ENCODE assay signal across 8 cellular contexts in genomic region chr1:209827384-209828261, GRCh38. TPM values are rescaled to one million over a fixed set of nuclear protein-coding genes. Genes with fewer than 3 reads are reported as not detected.
DNase-seq lines count a peak whose midpoint lies in the region; ATAC-seq and TF ChIP-seq lines count a peak whose summit lies in the region.

Gene UTP25, plus strand, starts transcription at chr1:209827972. Its CDS starts 92 bp downstream, at chr1:209828064.

- peak within 1 kb of the TSS; percentile 90 to 93 for H3K27ac Mint-ChIP-seq in effector memory CD8-positive, alpha-beta T cell
- H3K27ac Mint-ChIP-seq in memory B cell, result peak within 1 kb of the TSS; percentile 91

- DNase-seq in COR-L47 (lab: John Stamatoyannopoulos, UW), result peak; percentile 97
- DNase-seq in GM20000 (ENCODE audit: low spot score), result peak; percentile 85
- DNase-seq in HT-29 (ENCODE audit: low spot score), result peak; percentile 97
- peak; percentile 85 for DNase-seq in NK-92 treated with Interleukin-12 subunit alpha and Interleukin-12 subunit beta, amount 100 ng/mL, for 24 hours (lab: John Stamatoyannopoulos, UW)
- DNase-seq in activated CD8-positive, alpha-beta memory T cell treated with anti-CD3 and anti-CD28 coated beads for 24 hours, result peak; percentile 97
- DNase-seq in effector memory CD8-positive, alpha-beta T cell, result peak; percentile 92 to 98 (median 92)
- DNase-seq in memory B cell (ENCODE audit: low spot score in 2 of 2), result peak; percentile 87 to 97
- DNase-seq in stimulated activated CD8-positive, alpha-beta memory T cell treated with anti-CD3 and anti-CD28 coated beads, Interleukin-12 subunit alpha, Interleukin-12 subunit beta, amount 100 ng/mL, for 24 hours (ENCODE audit: extremely low read depth), result peak; percentile 76

- H3K27me3 Mint-ChIP-seq in effector memory CD8-positive, alpha-beta T cell, result peaks cover 5 to 7% of the 10 kb centered on the region in 2 donors
- H3K27me3 Mint-ChIP-seq in memory B cell, result peaks cover 4% of the 10 kb centered on the region

- H3K9me3 Mint-ChIP-seq in effector memory CD8-positive, alpha-beta T cell, result no peaks in the 10 kb centered on the region
- H3K9me3 Mint-ChIP-seq in memory B cell, result no peaks in the 10 kb centered on the region

- peaks cover 23 to 35% of the 10 kb centered on the region in 2 donors for H3K4me1 Mint-ChIP-seq in effector memory CD8-positive, alpha-beta T cell (ENCODE audit: low read depth in 2 of 2)
- peaks cover 18% of the 10 kb centered on the region for H3K4me1 Mint-ChIP-seq in memory B cell

- peak; percentile 86 for ATAC-seq in effector memory CD8-positive, alpha-beta T cell (replicated peaks)
- peak; percentile 84 for ATAC-seq in memory B cell (ENCODE audit: low read depth)

- H3K36me3 Mint-ChIP-seq in effector memory CD8-positive, alpha-beta T cell (ENCODE audit: insufficient read depth), result peaks cover 24% of the 10 kb centered on the region
- H3K36me3 Mint-ChIP-seq in memory B cell, result peaks cover 11% of the 10 kb centered on the region

- peak within 1 kb of the TSS; percentile 74 to 87 for H3K4me3 Mint-ChIP-seq in effector memory CD8-positive, alpha-beta T cell
- peak within 1 kb of the TSS; percentile 95 for H3K4me3 Mint-ChIP-seq in memory B cell

- TF ChIP-seq CTCF in GM20000 (IDR thresholded peaks at IDR 0.05; ENCODE audit: extremely low read depth, missing control alignments), result peak; percentile 67

RNA-seq across cellular contexts. Expression of gene UTP25, which starts in this region (rescaled TPM):
- 6.7 and 7.2 TPM in 2 replicates for total RNA-seq in HT-29 (2014; rRNA removed; shearing (Covaris generic))

Comparison
In these comparisons a context has a peak if more than half of its experiments do, and no peak if none do; other contexts are left out.
1. Peak in every context shown above with its lines: DNase-seq and ATAC-seq.